ENCODE assay signal across 1 cellular context in genomic region chr19:49127225-49127624, GRCh38.
TF ChIP-seq lines count a peak whose summit lies in the region.

No MANE protein-coding gene starts in this region.

TF ChIP-seq in GM12878, 131 proteins besides CTCF, POLR2A, EP300 and RAD21:
- TF ChIP-seq MLLT1 (IDR thresholded peaks at IDR 0.05), result 0 out of 2 replicates have a peak, but pooled peaks have one; percentile 14
